8 cellular contexts compared by ENCODE assay signal in the genomic region with DNA sequence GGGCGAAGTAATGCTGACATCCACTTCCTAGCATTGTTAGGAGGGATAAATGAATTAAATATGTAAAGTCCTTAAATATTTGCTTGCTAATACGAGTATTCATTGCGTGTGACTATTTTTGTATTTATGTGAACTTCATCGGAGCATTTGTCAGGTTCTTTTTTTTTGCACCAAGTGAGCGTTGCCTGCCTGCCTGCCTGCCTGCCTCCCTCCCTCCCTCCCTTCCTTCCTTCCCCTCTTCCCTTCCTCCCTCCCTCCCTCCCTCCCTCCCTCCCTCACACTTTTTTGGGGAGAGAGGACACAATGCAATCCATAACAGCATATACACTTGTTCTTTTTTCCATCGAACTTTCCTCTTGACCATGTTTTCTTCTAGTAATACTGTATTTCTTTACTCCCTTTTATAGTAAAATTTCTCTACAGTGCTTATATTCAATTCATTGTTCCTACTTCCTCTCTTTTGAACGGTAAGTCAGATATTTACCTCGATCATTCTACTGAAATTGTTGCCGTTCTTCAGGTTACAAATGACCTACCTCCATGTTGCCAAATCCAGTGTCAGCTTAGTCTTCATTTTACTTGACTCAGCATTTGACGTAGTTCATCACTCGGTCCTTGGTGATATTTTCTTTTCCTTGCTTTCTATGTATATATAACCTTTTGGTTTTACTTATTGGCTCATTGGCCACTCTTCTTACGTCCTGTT. TPM values are rescaled to one million over a fixed set of nuclear protein-coding genes. Genes with fewer than 3 reads are reported as not detected.
DNase-seq lines count a peak whose midpoint lies in the region; ATAC-seq, FAIRE-seq and TF ChIP-seq lines count a peak whose summit lies in the region.

No MANE protein-coding gene starts in this region.

- ATAC-seq in HepG2 (no peak), GM21390 (IDR thresholded peaks at IDR 0.05; ENCODE audit: unreplicated experiment) (no peak)

- H3K9me3 ChIP-seq in OCI-LY3 (ENCODE audit: insufficient read depth, low read length) (no peaks in the 10 kb centered on the region), HepG2 (ENCODE audit: low read length) (0 out of 2 replicates have a peak, but pooled peaks cover 5% of the 10 kb centered on the region)

- in situ Hi-C loops in HepG2 (cut with HindIII; ENCODE audit: extremely low pct_ligation_motif_present, low pct_unique_long_range_greater_than_20kb), result no loop called here

- no peak for TF ChIP-seq POLR2A in GM12892 (IDR thresholded peaks at IDR 0.05; ENCODE audit: low read depth, low read length)
- TF ChIP-seq POLR2A in HepG2 (IDR thresholded peaks at IDR 0.05; ENCODE audit: insufficient read depth in 1 of 2, low read depth in 2 of 2, low read length in 2 of 2), result no peak

- POLR2A ChIA-PET in HepG2 (lab: Yijun Ruan, JAX), result no interaction called here

- H2AFZ ChIP-seq in OCI-LY3 (ENCODE audit: low read depth, low read length) (peak overlapping the region; percentile 81), HepG2 (ENCODE audit: low read length) (peak overlapping the region; percentile 88)

- TF ChIP-seq RAD21 in HepG2 (CRISPR knock-in tag; IDR thresholded peaks at IDR 0.05), result no peak

- intact Hi-C loops in HepG2 (cut with micrococcal nuclease; ENCODE audit: unreplicated experiment), result loop anchor here (5.0 kb wide), 1 partner anchor 70 kb away; no protein-coding TSS in a partner anchor

- WGBS in HepG2 (ENCODE audit: low lambda C conversion rate), result 14% methylated on average over 12 of the region's 12 CpGs

- TF ChIP-seq CTCF in AG09319 (IDR thresholded peaks at IDR 0.05; ENCODE audit: low read depth, low read length), result no peak
- no peak for TF ChIP-seq CTCF in OCI-LY3 (IDR thresholded peaks at IDR 0.05; ENCODE audit: low read depth, low read length)
- TF ChIP-seq CTCF in HepG2 (CRISPR knock-in tag; IDR thresholded peaks at IDR 0.05), result no peak

- CTCF ChIA-PET in HepG2 (lab: Yijun Ruan, JAX; ENCODE audit: low intra/inter-chr PET ratio, low total read pairs), result no interaction called here

- H3K79me2 ChIP-seq in OCI-LY3 (ENCODE audit: low read length), result no peaks in the 10 kb centered on the region
- no peaks in the 10 kb centered on the region for H3K79me2 ChIP-seq in HepG2 (ENCODE audit: insufficient read depth, low read length)

- H3K27ac ChIP-seq in OCI-LY3 (ENCODE audit: low read length) (no peak overlapping the region), cingulate gyrus (ENCODE audit: low read depth, low read length) (peak overlapping the region; percentile 97), HepG2 (ENCODE audit: extremely low read length, insufficient read depth, low read length) (no peak overlapping the region), temporal lobe (ENCODE audit: low read depth, low read length) (peak overlapping the region; percentile 94)

- TF ChIP-seq EP300 in HepG2 (IDR thresholded peaks at IDR 0.05; ENCODE audit: low read depth in 2 of 2, low read length in 2 of 2) (no peak), HepG2 (CRISPR knock-in tag; IDR thresholded peaks at IDR 0.05; ENCODE audit: borderline replicate concordance) (no peak)

- no peaks in the 10 kb centered on the region for H4K20me1 ChIP-seq in OCI-LY3 (ENCODE audit: insufficient read depth, low read length)
- no peaks in the 10 kb centered on the region for H4K20me1 ChIP-seq in HepG2 (ENCODE audit: insufficient read depth, low read length)

- peak; percentile 73 for FAIRE-seq in GM12892 (lab: Jason Lieb, UNC)
- FAIRE-seq in HepG2 (lab: Jason Lieb, UNC), result no peak

- BruUV-seq in HepG2 (replicated peaks; lab: Mats Ljungman, UMichigan), result no TSS peak

- H3K4me3 ChIP-seq in OCI-LY3 (ENCODE audit: low read length), result peak overlapping the region; percentile 90
- peak overlapping the region; percentile 62 to 76 (median 75) for H3K4me3 ChIP-seq in HepG2 (replicated peaks in 1 of 3; ENCODE audit: insufficient read depth in 1 of 3, low read depth in 2 of 3, low read length in 3 of 3)

- H3K27me3 ChIP-seq in OCI-LY3 (ENCODE audit: low read depth, low read length) (no peaks in the 10 kb centered on the region), HepG2 (ENCODE audit: control insufficient read depth in 1 of 2, insufficient read depth in 2 of 2, low read length in 2 of 2) (no peaks in the 10 kb centered on the region; a peak in 1 of 5 replicates)

- H3K36me3 ChIP-seq in OCI-LY3 (replicated peaks; ENCODE audit: low read depth, low read length) (no peaks in the 10 kb centered on the region), HepG2 (replicated peaks in 1 of 2; ENCODE audit: control insufficient read depth in 1 of 2, insufficient read depth in 2 of 2, low read length in 2 of 2) (no peaks in the 10 kb centered on the region)

- H3K4me1 ChIP-seq in OCI-LY3 (ENCODE audit: low read length), result peaks cover 6% of the 10 kb centered on the region; the same call in 1 of the 2 replicates
- peaks cover 10% of the 10 kb centered on the region for H3K4me1 ChIP-seq in HepG2 (ENCODE audit: insufficient read depth, low read length)

- H3K4me2 ChIP-seq in OCI-LY3 (ENCODE audit: low read length) (peak overlapping the region; percentile 90), HepG2 (ENCODE audit: low read depth, low read length) (peak overlapping the region; percentile 89)

- DNase-seq in AG09319 (ENCODE audit: extremely low read depth, low read depth), result peak; percentile 3
- no peak for DNase-seq in GM12892 (ENCODE audit: insufficient read length)
- DNase-seq in HepG2 (ENCODE audit: low spot score), result no peak
- no peak for DNase-seq in GM19238 (ENCODE audit: insufficient read length, low spot score)

- H3K9ac ChIP-seq in OCI-LY3 (ENCODE audit: low read length) (peak overlapping the region; percentile 82), HepG2 (ENCODE audit: insufficient read depth, low read depth, low read length) (peak overlapping the region; percentile 66; the same call in 1 of the 2 replicates)

TF ChIP-seq in HepG2, 621 proteins besides CTCF, POLR2A, EP300 and RAD21:
- TF ChIP-seq HNRNPK (IDR thresholded peaks at IDR 0.05; ENCODE audit: low read depth, low read length, poor library complexity, severe bottlenecking) (peak; percentile 82), ELF3 (CRISPR knock-in tag; IDR thresholded peaks at IDR 0.05) (no peak), ZNF775 (CRISPR knock-in tag; IDR thresholded peaks at IDR 0.05; ENCODE audit: borderline replicate concordance) (no peak), ZNF768 (CRISPR knock-in tag; IDR thresholded peaks at IDR 0.05) (no peak), ZNF496 (CRISPR knock-in tag; IDR thresholded peaks at IDR 0.05; ENCODE audit: insufficient replicate concordance) (no peak), GABPA (IDR thresholded peaks at IDR 0.05; ENCODE audit: low read depth, low read length) (no peak), GABPA (CRISPR knock-in tag; IDR thresholded peaks at IDR 0.05; ENCODE audit: low read depth) (no peak), ZNF251 (CRISPR knock-in tag; IDR thresholded peaks at IDR 0.05) (no peak), KLF13 (CRISPR knock-in tag; IDR thresholded peaks at IDR 0.05) (no peak), PCBP2 (optimal IDR thresholded peaks at IDR 0.05; ENCODE audit: low read depth, low read length, poor library complexity, severe bottlenecking) (peak; percentile 52)
- TF ChIP-seq, protein P1, sequence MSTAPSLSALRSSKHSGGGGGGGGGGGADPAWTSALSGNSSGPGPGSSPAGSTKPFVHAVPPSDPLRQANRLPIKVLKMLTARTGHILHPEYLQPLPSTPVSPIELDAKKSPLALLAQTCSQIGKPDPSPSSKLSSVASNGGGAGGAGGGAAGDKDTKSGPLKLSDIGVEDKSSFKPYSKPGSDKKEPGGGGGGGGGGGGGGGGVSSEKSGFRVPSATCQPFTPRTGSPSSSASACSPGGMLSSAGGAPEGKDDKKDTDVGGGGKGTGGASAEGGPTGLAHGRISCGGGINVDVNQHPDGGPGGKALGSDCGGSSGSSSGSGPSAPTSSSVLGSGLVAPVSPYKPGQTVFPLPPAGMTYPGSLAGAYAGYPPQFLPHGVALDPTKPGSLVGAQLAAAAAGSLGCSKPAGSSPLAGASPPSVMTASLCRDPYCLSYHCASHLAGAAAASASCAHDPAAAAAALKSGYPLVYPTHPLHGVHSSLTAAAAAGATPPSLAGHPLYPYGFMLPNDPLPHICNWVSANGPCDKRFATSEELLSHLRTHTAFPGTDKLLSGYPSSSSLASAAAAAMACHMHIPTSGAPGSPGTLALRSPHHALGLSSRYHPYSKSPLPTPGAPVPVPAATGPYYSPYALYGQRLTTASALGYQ (CRISPR knock-in tag; IDR thresholded peaks at IDR 0.05), result no peak

RNA-seq across cellular contexts. Expression of gene CCDC7, which starts 0.9 kb away (rescaled TPM):
- polyA plus RNA-seq in GM12892 (2012; ENCODE audit: missing spikeins), result 3.0 TPM
- total RNA-seq in HepG2 (2016; rRNA removed; fragmentation: Illumina TruSeq; extraction: Trizol), result 0.93 and 1.8 TPM in 2 replicates
- 4.9 and 8.8 TPM in 2 replicates for total RNA-seq in HepG2 (2016; cell fraction: cytosol; rRNA removed; fragmentation: Illumina TruSeq; extraction: Trizol; ENCODE audit: low read depth)
- 1.1 and 1.4 TPM in 2 replicates for total RNA-seq in HepG2 (2016; cell fraction: insoluble cytoplasmic fraction; rRNA removed; fragmentation: Illumina TruSeq; extraction: Trizol)
- 2.1 and 3.2 TPM in 2 replicates for total RNA-seq in HepG2 (2016; cell fraction: membrane; rRNA removed; fragmentation: Illumina TruSeq; extraction: Trizol)
- total RNA-seq in HepG2 (2016; cell fraction: nucleus; rRNA removed; fragmentation: Illumina TruSeq; extraction: Trizol), result 2.7 and 3.3 TPM in 2 replicates
- 0.40 and 0.50 TPM in 2 replicates for polyA plus RNA-seq in HepG2 (2011; rRNA removed)
- polyA plus RNA-seq in HepG2 (2011; cell fraction: cytosol; rRNA removed), result 0.07 and 0.10 TPM in 2 replicates
- polyA plus RNA-seq in HepG2 (2011; cell fraction: nucleus; rRNA removed), result 0.31 and 0.38 TPM in 2 replicates
- polyA plus RNA-seq in HepG2 (2012), result 0.24 and 0.40 TPM in 2 replicates
- 0.11 and 0.25 TPM in 2 replicates for polyA plus RNA-seq in HepG2 (2016; cell fraction: cytosol; fragmentation: Illumina TruSeq; extraction: Trizol; ENCODE audit: low read depth)
- 0.36 and 0.50 TPM in 2 replicates for polyA plus RNA-seq in HepG2 (2016; cell fraction: insoluble cytoplasmic fraction; fragmentation: Illumina TruSeq; extraction: Trizol; ENCODE audit: low read depth)
- 0.20 and 0.25 TPM in 2 replicates for polyA plus RNA-seq in HepG2 (2016; cell fraction: membrane; fragmentation: Illumina TruSeq; extraction: Trizol; ENCODE audit: low read depth)
- 1.1 and 1.6 TPM in 2 replicates for polyA plus RNA-seq in HepG2 (2016; cell fraction: nucleus; fragmentation: Illumina TruSeq; extraction: Trizol; ENCODE audit: insufficient read depth, low read depth)
- polyA minus RNA-seq in HepG2 (2011; rRNA and poly(A)+ RNA removed; ENCODE audit: low replicate concordance), result 0.18 and 0.82 TPM in 2 replicates
- 0.44 TPM in 1 of 2 replicates, not detected in the other for polyA minus RNA-seq in HepG2 (2011; cell fraction: cytosol; rRNA and poly(A)+ RNA removed)
- 2.6 and 3.4 TPM in 2 replicates for polyA minus RNA-seq in HepG2 (2011; cell fraction: nucleus; rRNA and poly(A)+ RNA removed)
- 64.4 TPM for total RNA-seq in temporal lobe

Comparison
In these comparisons a context has a peak if more than half of its experiments do, and no peak if none do; other contexts are left out.
1. H3K27ac ChIP-seq: peak in cingulate gyrus (single experiment) and temporal lobe (single experiment); none in OCI-LY3 (single experiment) and HepG2 (single experiment).